In the genomic region with DNA sequence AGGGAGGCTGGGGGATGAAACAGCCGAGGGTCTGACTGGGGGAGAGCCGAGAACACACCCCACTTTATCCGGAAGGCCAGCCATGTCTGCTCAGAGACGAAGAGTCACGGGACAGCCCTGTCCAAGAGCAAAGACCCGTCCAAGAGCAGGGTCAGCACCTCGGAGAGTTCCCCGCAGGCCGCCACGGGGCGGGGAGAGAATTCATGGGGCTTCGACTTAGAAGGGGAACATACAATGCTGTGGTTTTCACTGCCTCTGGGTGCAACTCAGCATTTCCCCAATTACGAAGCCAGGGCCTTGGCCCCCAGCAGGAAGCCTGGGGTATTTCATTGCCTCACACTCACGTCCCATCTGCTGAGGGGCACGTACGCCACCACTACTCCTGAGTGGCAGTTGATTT, we compare ENCODE assay signal across 8 cellular contexts. TPM values are rescaled to one million over a fixed set of nuclear protein-coding genes. Genes with fewer than 3 reads are reported as not detected.
DNase-seq lines count a peak whose midpoint lies in the region; ATAC-seq, FAIRE-seq and TF ChIP-seq lines count a peak whose summit lies in the region.

No MANE protein-coding gene starts in this region.

- H3K4me3 ChIP-seq in adrenal gland = no peak overlapping the region
- H3K4me3 ChIP-seq in kidney (ENCODE audit: low read length in 2 of 2) = no peak overlapping the region

- no peaks in the 10 kb centered on the region for H3K36me3 ChIP-seq in adrenal gland (replicated peaks in 1 of 2)
- H3K36me3 ChIP-seq in kidney (ENCODE audit: control insufficient read depth in 1 of 2, insufficient read depth in 2 of 2, low read length in 2 of 2) = no peaks in the 10 kb centered on the region

- TF ChIP-seq CTCF in adrenal gland (IDR thresholded peaks at IDR 0.05) (no peak), mesothelial cell of epicardium (IDR thresholded peaks at IDR 0.05; ENCODE audit: unreplicated experiment) (no peak), kidney (IDR thresholded peaks at IDR 0.05; ENCODE audit: borderline replicate concordance, extremely low read depth, insufficient read depth) (no peak)

- H3K9ac ChIP-seq in kidney (ENCODE audit: low read length in 2 of 2) = no peak overlapping the region

- no peak for FAIRE-seq in kidney (lab: Jason Lieb, UNC)

- TF ChIP-seq POLR2A in adrenal gland (IDR thresholded peaks at IDR 0.05) = no peak

- H3K4me1 Mint-ChIP-seq in mesothelial cell of epicardium = no peaks in the 10 kb centered on the region

- no peak overlapping the region for H3K4me3 Mint-ChIP-seq in mesothelial cell of epicardium

- no peaks in the 10 kb centered on the region for H3K27me3 ChIP-seq in adrenal gland

- peak; percentile 89 for DNase-seq in GF-D8 (lab: John Stamatoyannopoulos, UW)
- DNase-seq in NCI-H460 (ENCODE audit: extremely low read depth, low read depth) = peak; percentile 9
- peak in 6 of 7 donors; percentile 30 to 39 (median 32) for DNase-seq in adrenal gland
- DNase-seq in mesothelial cell of epicardium (ENCODE audit: low spot score in 2 of 2, unreplicated experiment in 2 of 2) = peak; percentile 56 to 80
- no peak for DNase-seq in DMS153 treated with DMSO at 0.1 percent for 48 hours (lab: John Stamatoyannopoulos, UW; ENCODE audit: unreplicated experiment)
- DNase-seq in kidney = no peak
- DNase-seq in A172 (ENCODE audit: low spot score) = no peak

- ATAC-seq in HG03571 (IDR thresholded peaks at IDR 0.05; ENCODE audit: unreplicated experiment) = no peak

- H3K27ac ChIP-seq in adrenal gland (no peak overlapping the region), kidney (ENCODE audit: low read depth in 2 of 2, low read length in 2 of 2) (no peak overlapping the region)

- WGBS in adrenal gland, 4 donors = 14 to 26% (median 16%) methylated on average over 11 to 16 of the region's 16 CpGs

- H3K9me3 Mint-ChIP-seq in mesothelial cell of epicardium = peaks cover 4% of the 10 kb centered on the region

- H3K4me1 ChIP-seq in adrenal gland (replicated peaks in 1 of 2) (no peaks in the 10 kb centered on the region), kidney (ENCODE audit: control insufficient read depth in 1 of 2, insufficient read depth in 1 of 2, low read depth in 1 of 2, low read length in 2 of 2) (no peaks in the 10 kb centered on the region)

- H3K27ac Mint-ChIP-seq in mesothelial cell of epicardium = no peak overlapping the region

- intact Hi-C loops in adrenal gland (cut with DNase I) (no loop called here), kidney (cut with DNase I) (no loop called here)

- no peaks in the 10 kb centered on the region for H3K36me3 Mint-ChIP-seq in mesothelial cell of epicardium

- no peaks in the 10 kb centered on the region for H3K9me3 ChIP-seq in adrenal gland (replicated peaks in 1 of 3)
- H3K9me3 ChIP-seq in kidney (ENCODE audit: control insufficient read depth in 1 of 2, low read length in 2 of 2) = peaks cover 0 to 4% of the 10 kb centered on the region in 2 donors

- H3K27me3 Mint-ChIP-seq in mesothelial cell of epicardium (ENCODE audit: low read depth) = peaks cover 12% of the 10 kb centered on the region

RNA-seq across cellular contexts. Expression of gene JPH3, which starts 59.3 kb away (rescaled TPM):
- total RNA-seq in NCI-H460 (2014; rRNA removed; shearing (Covaris generic)) = 0.67 and 0.72 TPM in 2 replicates
- not detected in 2 replicates for polyA plus RNA-seq in NCI-H460 (2014; cell fraction: nucleus; rRNA removed)
- total RNA-seq in adrenal gland (1 to 10 TPM in 2 of 8 donors, under 1 TPM in 5, not detected in 1; 0.10 to 3.7 (median 0.38) TPM), mesothelial cell of epicardium (15.1 to 16.8 TPM (median 15.4 TPM) in 3 replicates), kidney (0.69 TPM)
- polyA plus RNA-seq in adrenal gland (1 to 10 TPM in 1 of 3 donors, under 1 TPM in 2; 0.71 to 1.4 (median 0.82) TPM), kidney (ENCODE audit: insufficient read depth, low read depth, low replicate concordance) (not detected)
- 9.1 and 12.0 TPM in 2 replicates for total RNA-seq in A172 (2014; rRNA removed; shearing (Covaris generic))

Comparison
In these comparisons a context has a peak if more than half of its experiments do, and no peak if none do; other contexts are left out.
1. DNase-seq: peak in GF-D8 (single experiment), NCI-H460 (single experiment), adrenal gland (6 of 7) and mesothelial cell of epicardium (2 of 2); none in DMS153 treated with DMSO at 0.1 percent for 48 hours (single experiment), kidney (single experiment) and A172 (single experiment).